In the genomic region with DNA sequence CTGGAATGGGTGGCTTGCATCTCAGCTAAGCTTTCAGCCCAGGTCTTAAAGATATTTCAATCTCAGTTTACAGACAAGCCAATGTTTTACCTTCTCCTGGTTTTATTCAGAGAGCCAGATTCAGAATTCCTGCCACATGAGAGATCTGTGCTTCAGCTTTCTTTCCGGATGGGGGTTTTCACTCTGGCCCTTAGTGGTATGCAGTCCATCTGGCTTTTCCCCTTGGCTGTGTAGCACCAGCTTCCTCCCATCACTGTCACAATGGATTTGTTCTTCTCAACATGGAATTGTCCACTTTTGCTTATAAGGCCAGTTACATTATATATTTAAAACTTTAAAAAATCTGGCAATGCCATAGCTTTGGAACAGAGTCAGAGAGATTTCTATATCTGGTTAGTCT, we compare ENCODE assay signal across 16 cellular contexts.
"Had no signal": no experiment of that assay in that cellular context is flagged by ENCODE, and none has a peak within 500 bp of the region (broad histone marks: within the 10 kb centered on the region; RNA-seq: fewer than 3 reads in every experiment).

No MANE protein-coding gene starts in this region.

- H3K36me3 ChIP-seq: breast epithelium, colonic mucosa, pancreas, thoracic aorta had no signal

- H3K27ac ChIP-seq: breast epithelium, colonic mucosa, hepatocyte, pancreas, thoracic aorta had no signal

- DNase-seq: activated effector memory CD4-positive, alpha-beta T cell treated with Interleukin-2 at 50 U/mL for 16 hours; activated T-cell treated with anti-CD3 and anti-CD28 coated beads, Interleukin-2, amount 50 U/mL, for 24 hours; colonic mucosa; kidney glomerular epithelial cell; pancreas; stimulated activated CD4-positive, alpha-beta T cell treated with anti-CD3 and anti-CD28 coated beads, Interleukin-15, amount 100 ng/mL, for 24 hours; stimulated activated CD4-positive, alpha-beta T cell treated with anti-CD3 and anti-CD28 coated beads, Interleukin-4, amount 100 ng/mL, for 4 hours; stimulated activated naive CD8-positive, alpha-beta T cell treated with anti-CD3 and anti-CD28 coated beads, Interleukin-15, amount 100 ng/mL, for 72 hours; T-helper 2 cell had no signal

- H2AFZ ChIP-seq: hepatocyte had no signal

- H3K9me3 ChIP-seq: breast epithelium, colonic mucosa, pancreas, thoracic aorta had no signal

- H3K4me3 ChIP-seq: breast epithelium, colonic mucosa, hepatocyte, lung, pancreas, thoracic aorta had no signal

- H3K27me3 Mint-ChIP-seq: activated naive CD8-positive, alpha-beta T cell; activated T-cell treated with anti-CD3 and anti-CD28 coated beads, Interleukin-2, amount 50 U/mL, for 24 hours; stimulated activated naive CD8-positive, alpha-beta T cell treated with anti-CD3 and anti-CD28 coated beads, Interleukin-15, amount 100 ng/mL, for 72 hours had no signal

- H3K4me3 Mint-ChIP-seq: activated naive CD8-positive, alpha-beta T cell; activated T-cell treated with anti-CD3 and anti-CD28 coated beads, Interleukin-2, amount 50 U/mL, for 24 hours; neural crest cell; stimulated activated naive CD8-positive, alpha-beta T cell treated with anti-CD3 and anti-CD28 coated beads, Interleukin-15, amount 100 ng/mL, for 72 hours had no signal

- ATAC-seq: activated CD4-positive, CD25-positive, alpha-beta regulatory T cell treated with anti-CD3 and anti-CD28 coated beads, Interleukin-2, amount 50 U/mL, for 24 hours; pancreas; stimulated activated naive CD8-positive, alpha-beta T cell treated with anti-CD3 and anti-CD28 coated beads, Interleukin-15, amount 100 ng/mL, for 72 hours had no signal

- H3K27me3 ChIP-seq: breast epithelium, colonic mucosa, hepatocyte, pancreas had no signal

- H3K4me2 ChIP-seq: hepatocyte had no signal

- H3K27ac Mint-ChIP-seq: activated naive CD8-positive, alpha-beta T cell; activated T-cell treated with anti-CD3 and anti-CD28 coated beads, Interleukin-2, amount 50 U/mL, for 24 hours; stimulated activated naive CD8-positive, alpha-beta T cell treated with anti-CD3 and anti-CD28 coated beads, Interleukin-15, amount 100 ng/mL, for 72 hours had no signal

- H3K4me1 ChIP-seq: breast epithelium, colonic mucosa, pancreas had no signal

- H3K9me3 Mint-ChIP-seq: activated T-cell treated with anti-CD3 and anti-CD28 coated beads, Interleukin-2, amount 50 U/mL, for 24 hours; neural crest cell; stimulated activated naive CD8-positive, alpha-beta T cell treated with anti-CD3 and anti-CD28 coated beads, Interleukin-15, amount 100 ng/mL, for 72 hours had no signal
